9 cellular contexts compared by ENCODE assay signal in the genomic region with DNA sequence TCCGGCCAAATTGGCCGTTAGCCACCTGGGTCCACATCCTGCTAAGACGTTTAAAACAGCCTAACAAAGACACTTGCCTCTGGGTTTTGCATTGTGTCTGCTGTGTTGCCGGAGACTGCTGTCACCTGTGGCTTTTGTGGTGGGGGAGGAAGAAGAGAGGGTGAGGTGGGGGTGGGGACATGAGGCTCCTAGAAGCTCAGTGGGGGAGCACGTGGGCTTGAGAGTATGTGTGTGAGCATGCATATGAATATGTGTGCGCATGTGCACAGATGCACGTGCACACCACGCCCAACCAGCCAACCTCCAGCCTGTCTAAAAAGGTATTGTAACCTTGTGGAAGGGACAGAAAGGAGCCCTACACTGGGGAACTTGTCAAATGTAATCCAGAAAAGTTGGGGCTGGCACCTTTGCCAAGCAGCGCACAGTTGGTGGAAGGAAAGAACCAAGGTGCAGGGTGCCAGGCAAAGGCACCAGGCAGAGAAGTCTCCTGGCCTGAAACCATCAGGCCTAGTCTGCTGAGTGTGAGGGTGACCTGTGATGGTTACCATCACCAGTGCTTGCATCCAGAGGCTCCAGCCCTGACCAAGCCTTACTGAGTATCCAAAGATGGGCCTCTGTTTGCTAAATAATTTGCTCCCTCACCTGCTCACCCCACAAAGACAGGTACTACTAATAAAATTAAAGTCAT. TPM values are rescaled to one million over a fixed set of nuclear protein-coding genes. Genes with fewer than 3 reads are reported as not detected.
DNase-seq lines count a peak whose midpoint lies in the region; ATAC-seq and TF ChIP-seq lines count a peak whose summit lies in the region.
"Had no signal": no experiment of that assay in that cellular context is flagged by ENCODE, and none has a peak within 500 bp of the region (broad histone marks: within the 10 kb centered on the region; RNA-seq: fewer than 3 reads in every experiment).

No MANE protein-coding gene starts in this region.

- H3K4me3 Mint-ChIP-seq in T-helper 1 cell treated with Interleukin-12 subunit alpha and Interleukin-12 subunit beta and Interleukin-4 antibody, amounts not matched to agents 30 μg/mL and 1 μg/mL, for 36 hours: peak overlapping the region; percentile 61
- H3K4me3 Mint-ChIP-seq in dendritic cell treated with granulocyte-macrophage colony-stimulating factor and Interleukin-4, amounts not matched to agents 40 ng/mL and 50 ng/mL, for 4 days: no peak overlapping the region

- no peaks in the 10 kb centered on the region for H3K36me3 ChIP-seq in heart left ventricle

- TF ChIP-seq POLR2A in heart left ventricle (IDR thresholded peaks at IDR 0.05): no peak

- in situ Hi-C loops in GM13976 (cut with MboI; ENCODE audit: low sequenced_read_pairs, unreplicated experiment): no loop called here

- no peaks in the 10 kb centered on the region for H3K27me3 ChIP-seq in heart left ventricle

- H3K4me3 ChIP-seq in heart left ventricle: no peak overlapping the region

- ATAC-seq in HG02840 (IDR thresholded peaks at IDR 0.05; ENCODE audit: low FRiP score, unreplicated experiment): peak; percentile 49
- ATAC-seq in heart left ventricle: no peak
- no peak for ATAC-seq in HG03378 (IDR thresholded peaks at IDR 0.05; ENCODE audit: unreplicated experiment)

- no peaks in the 10 kb centered on the region for H3K27me3 Mint-ChIP-seq in T-helper 1 cell treated with Interleukin-12 subunit alpha and Interleukin-12 subunit beta and Interleukin-4 antibody, amounts not matched to agents 30 μg/mL and 1 μg/mL, for 36 hours (ENCODE audit: low read depth)
- H3K27me3 Mint-ChIP-seq in dendritic cell treated with granulocyte-macrophage colony-stimulating factor and Interleukin-4, amounts not matched to agents 40 ng/mL and 50 ng/mL, for 4 days: no peaks in the 10 kb centered on the region

- no peaks in the 10 kb centered on the region for H3K9me3 ChIP-seq in heart left ventricle

- DNase-seq in GM13976 (ENCODE audit: low spot score): peak; percentile 71
- DNase-seq in OCI-M2 (lab: John Stamatoyannopoulos, UW; ENCODE audit: unreplicated experiment): no peak
- no peak for DNase-seq in heart left ventricle
- DNase-seq in NCI-H2107 treated with DMSO at 0.1 percent for 48 hours (lab: John Stamatoyannopoulos, UW; ENCODE audit: unreplicated experiment): no peak

- H3K4me1 ChIP-seq in heart left ventricle: peaks cover 0 to 31% (median 0%) of the 10 kb centered on the region in 12 donors

- peaks cover 53% of the 10 kb centered on the region for H3K4me1 Mint-ChIP-seq in T-helper 1 cell treated with Interleukin-12 subunit alpha and Interleukin-12 subunit beta and Interleukin-4 antibody, amounts not matched to agents 30 μg/mL and 1 μg/mL, for 36 hours (ENCODE audit: low read depth)
- peaks cover 37% of the 10 kb centered on the region for H3K4me1 Mint-ChIP-seq in dendritic cell treated with granulocyte-macrophage colony-stimulating factor and Interleukin-4, amounts not matched to agents 40 ng/mL and 50 ng/mL, for 4 days (ENCODE audit: low read depth)

- intact Hi-C loops in dendritic cell treated with granulocyte-macrophage colony-stimulating factor and Interleukin-4, amounts not matched to agents 40 ng/mL and 50 ng/mL, for 4 days (cut with micrococcal nuclease): no loop called here
- intact Hi-C loops in heart left ventricle (cut with DNase I): loop anchor here in 1 of 10 donors (10.0 kb wide), 1 partner anchor 45 kb away; no protein-coding TSS in a partner anchor

- 60 to 67% (median 64%) methylated on average over 8 to 9 of the region's 9 CpGs for WGBS in heart left ventricle, 4 donors

- no peaks in the 10 kb centered on the region for H3K9me3 Mint-ChIP-seq in T-helper 1 cell treated with Interleukin-12 subunit alpha and Interleukin-12 subunit beta and Interleukin-4 antibody, amounts not matched to agents 30 μg/mL and 1 μg/mL, for 36 hours
- H3K9me3 Mint-ChIP-seq in dendritic cell treated with granulocyte-macrophage colony-stimulating factor and Interleukin-4, amounts not matched to agents 40 ng/mL and 50 ng/mL, for 4 days: no peaks in the 10 kb centered on the region

- no peak for TF ChIP-seq CTCF in GM13976 (IDR thresholded peaks at IDR 0.05; ENCODE audit: borderline replicate concordance, control extremely low read depth, extremely low read depth, insufficient read depth, missing control alignments)
- no peak for TF ChIP-seq CTCF in heart left ventricle (IDR thresholded peaks at IDR 0.05)

- H3K27ac ChIP-seq in heart left ventricle: peak overlapping the region in 1 of 12 donors; percentile 46

- H3K36me3 Mint-ChIP-seq in T-helper 1 cell treated with Interleukin-12 subunit alpha and Interleukin-12 subunit beta and Interleukin-4 antibody, amounts not matched to agents 30 μg/mL and 1 μg/mL, for 36 hours (ENCODE audit: low read depth): no peaks in the 10 kb centered on the region
- H3K36me3 Mint-ChIP-seq in dendritic cell treated with granulocyte-macrophage colony-stimulating factor and Interleukin-4, amounts not matched to agents 40 ng/mL and 50 ng/mL, for 4 days (ENCODE audit: low read depth): no peaks in the 10 kb centered on the region

- peak overlapping the region; percentile 91 for H3K27ac Mint-ChIP-seq in T-helper 1 cell treated with Interleukin-12 subunit alpha and Interleukin-12 subunit beta and Interleukin-4 antibody, amounts not matched to agents 30 μg/mL and 1 μg/mL, for 36 hours
- peak overlapping the region; percentile 67 for H3K27ac Mint-ChIP-seq in dendritic cell treated with granulocyte-macrophage colony-stimulating factor and Interleukin-4, amounts not matched to agents 40 ng/mL and 50 ng/mL, for 4 days

RNA-seq across cellular contexts. Expression of gene SASH3, which starts 10.1 kb away (rescaled TPM):
- 10 to 100 TPM in 1 of 9 donors, 1 to 10 TPM in 6, under 1 TPM in 2; 0.74 to 27.8 (median 1.6) TPM for total RNA-seq in heart left ventricle
- 1 to 10 TPM in 1 of 2 donors, under 1 TPM in 1; 0.61 to 2.4 TPM for polyA plus RNA-seq in heart left ventricle
- total RNA-seq: pulmonary artery endothelial cell had no signal

RNA-seq across cellular contexts. Expression of gene XPNPEP2, which starts 30.8 kb away (rescaled TPM):
- total RNA-seq in heart left ventricle: 1 to 10 TPM in 3 of 9 donors, under 1 TPM in 6; 0.19 to 2.1 (median 0.56) TPM
- polyA plus RNA-seq in heart left ventricle: under 1 TPM; 0.19 to 0.55 TPM
- total RNA-seq: pulmonary artery endothelial cell had no signal
